1 cellular context compared by ENCODE assay signal in genomic region chr12:6961278-6961694, GRCh38.
TF ChIP-seq lines count a peak whose summit lies in the region.

No MANE protein-coding gene starts in this region.

TF ChIP-seq in K562, 482 proteins besides CTCF, POLR2A, EP300 and RAD21 (continues in another document):
- TF ChIP-seq ARID1B (IDR thresholded peaks at IDR 0.05) (peak; percentile 37), MGA (IDR thresholded peaks at IDR 0.05) (peak; percentile 67), L3MBTL2 (IDR thresholded peaks at IDR 0.05) (0 out of 2 replicates have a peak, but pooled peaks have one; percentile 19), ZNF717 (CRISPR knock-in tag; IDR thresholded peaks at IDR 0.05) (no peak), KAT2B (IDR thresholded peaks at IDR 0.05; ENCODE audit: low read depth, low read length) (no peak), ZNF449 (CRISPR knock-in tag; IDR thresholded peaks at IDR 0.05) (no peak), TCF7L2 (IDR thresholded peaks at IDR 0.05; ENCODE audit: low read depth, low read length) (no peak), XRCC4 (IDR thresholded peaks at IDR 0.05; ENCODE audit: extremely low read depth, insufficient read depth, insufficient read length) (no peak), GMEB1 (CRISPR knock-in tag; IDR thresholded peaks at IDR 0.05) (peak; percentile 57), PBX2 (CRISPR knock-in tag; IDR thresholded peaks at IDR 0.05; ENCODE audit: low read depth) (no peak), PBX2 (tag; conservative IDR thresholded peaks at IDR 0.05; ENCODE audit: low read depth) (no peak), NR2C2 (CRISPR knock-in tag; IDR thresholded peaks at IDR 0.05) (no peak), NR2C2 (tag; IDR thresholded peaks at IDR 0.05) (no peak), CREB3 (tag; conservative IDR thresholded peaks at IDR 0.05; ENCODE audit: low read depth) (no peak), ZNF140 (CRISPR knock-in tag; IDR thresholded peaks at IDR 0.05) (no peak), E2F6 (IDR thresholded peaks at IDR 0.05; ENCODE audit: borderline replicate concordance in 1 of 2, extremely low read depth in 1 of 2, insufficient read depth in 1 of 2, insufficient read length in 1 of 2, low read depth in 1 of 2, low read length in 1 of 2, poor library complexity in 1 of 2, severe bottlenecking in 1 of 2) (peak; percentile 29 to 47), FOXA3 (CRISPR knock-in tag; conservative IDR thresholded peaks at IDR 0.05 in 1 of 2, IDR thresholded peaks at IDR 0.05 in 1 of 2) (0 out of 4 replicates have a peak, but pooled peaks of 1 of the 2 experiments have one; percentile 16), CHAMP1 (IDR thresholded peaks at IDR 0.05) (no peak), HOMEZ (CRISPR knock-in tag; IDR thresholded peaks at IDR 0.05) (no peak), MYC (IDR thresholded peaks at IDR 0.05; ENCODE audit: low read depth, low read length) (peak; percentile 16; the same call in 1 of the 2 replicates), MYC (CRISPR knock-in tag; IDR thresholded peaks at IDR 0.05; ENCODE audit: borderline replicate concordance, low read depth) (0 out of 2 replicates have a peak, but pooled peaks have one; percentile 42), NR4A1 (CRISPR knock-in tag; IDR thresholded peaks at IDR 0.05) (no peak), NR4A1 (tag; IDR thresholded peaks at IDR 0.05) (peak; percentile 27; the same call in 1 of the 2 replicates), GATA2 (CRISPR knock-in tag; IDR thresholded peaks at IDR 0.05) (peak; percentile 49), TAF1 (IDR thresholded peaks at IDR 0.05; ENCODE audit: control insufficient read depth, extremely low read depth, insufficient read depth, low read length, severe bottlenecking) (peak; percentile 5), NFRKB (IDR thresholded peaks at IDR 0.05; ENCODE audit: low read depth) (0 out of 2 replicates have a peak, but pooled peaks have one; percentile 66)
- TF ChIP-seq, protein P1, sequence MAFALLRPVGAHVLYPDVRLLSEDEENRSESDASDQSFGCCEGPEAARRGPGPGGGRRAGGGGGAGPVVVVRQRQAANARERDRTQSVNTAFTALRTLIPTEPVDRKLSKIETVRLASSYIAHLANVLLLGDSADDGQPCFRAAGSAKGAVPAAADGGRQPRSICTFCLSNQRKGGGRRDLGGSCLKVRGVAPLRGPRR (CRISPR knock-in tag; IDR thresholded peaks at IDR 0.05), result no peak
- TF ChIP-seq, protein P2, sequence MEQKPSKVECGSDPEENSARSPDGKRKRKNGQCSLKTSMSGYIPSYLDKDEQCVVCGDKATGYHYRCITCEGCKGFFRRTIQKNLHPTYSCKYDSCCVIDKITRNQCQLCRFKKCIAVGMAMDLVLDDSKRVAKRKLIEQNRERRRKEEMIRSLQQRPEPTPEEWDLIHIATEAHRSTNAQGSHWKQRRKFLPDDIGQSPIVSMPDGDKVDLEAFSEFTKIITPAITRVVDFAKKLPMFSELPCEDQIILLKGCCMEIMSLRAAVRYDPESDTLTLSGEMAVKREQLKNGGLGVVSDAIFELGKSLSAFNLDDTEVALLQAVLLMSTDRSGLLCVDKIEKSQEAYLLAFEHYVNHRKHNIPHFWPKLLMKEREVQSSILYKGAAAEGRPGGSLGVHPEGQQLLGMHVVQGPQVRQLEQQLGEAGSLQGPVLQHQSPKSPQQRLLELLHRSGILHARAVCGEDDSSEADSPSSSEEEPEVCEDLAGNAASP (IDR thresholded peaks at IDR 0.05), result no peak
